ENCODE assay signal across 9 cellular contexts in genomic region chr9:89422151-89422918, GRCh38.
DNase-seq lines count a peak whose midpoint lies in the region; ATAC-seq lines count a peak whose summit lies in the region.
"Had no signal": no experiment of that assay in that cellular context is flagged by ENCODE, and none has a peak within 500 bp of the region (broad histone marks: within the 10 kb centered on the region; RNA-seq: fewer than 3 reads in every experiment).

No MANE protein-coding gene starts in this region.

- no peaks in the 10 kb centered on the region for H3K27me3 Mint-ChIP-seq in CD4-positive, CD25-positive, alpha-beta regulatory T cell
- H3K27me3 Mint-ChIP-seq in activated T-helper 17 cell treated with anti-CD3 and anti-CD28 coated beads, Interleukin-2, amount 50 U/mL, for 72 hours, result no peaks in the 10 kb centered on the region
- H3K27me3 Mint-ChIP-seq in naive thymus-derived CD8-positive, alpha-beta T cell, result no peaks in the 10 kb centered on the region

- H3K4me1 ChIP-seq in CD4-positive, CD25-positive, alpha-beta regulatory T cell (ENCODE audit: control insufficient read depth, insufficient read depth, low read length, poor library complexity, severe bottlenecking), result peaks cover 100% of the 10 kb centered on the region

- ATAC-seq in CD4-positive, CD25-positive, alpha-beta regulatory T cell (ENCODE audit: low read depth in 2 of 2), result peak; percentile 57 to 72
- ATAC-seq in activated T-helper 17 cell treated with anti-CD3 and anti-CD28 coated beads, Interleukin-2, amount 50 U/mL, for 72 hours (replicated peaks), result peak; percentile 61
- ATAC-seq in naive thymus-derived CD8-positive, alpha-beta T cell, result peak in 1 of 2 donors; percentile 19
- no peak for ATAC-seq in sciatic nerve
- ATAC-seq in HG03196 (IDR thresholded peaks at IDR 0.05; ENCODE audit: unreplicated experiment), result no peak
- ATAC-seq in left colon, result no peak

- H3K4me3 ChIP-seq in CD4-positive, CD25-positive, alpha-beta regulatory T cell (ENCODE audit: low read depth, low read length), result peak overlapping the region; percentile 49

- H3K27me3 ChIP-seq in CD4-positive, CD25-positive, alpha-beta regulatory T cell (ENCODE audit: control insufficient read depth, insufficient read depth, low read length), result no peaks in the 10 kb centered on the region

- peaks cover 24% of the 10 kb centered on the region for H3K36me3 Mint-ChIP-seq in CD4-positive, CD25-positive, alpha-beta regulatory T cell
- peaks cover 98% of the 10 kb centered on the region for H3K36me3 Mint-ChIP-seq in activated T-helper 17 cell treated with anti-CD3 and anti-CD28 coated beads, Interleukin-2, amount 50 U/mL, for 72 hours (ENCODE audit: low read depth)
- peaks cover 0 to 51% (median 3%) of the 10 kb centered on the region in 3 donors for H3K36me3 Mint-ChIP-seq in naive thymus-derived CD8-positive, alpha-beta T cell

- peak in 1 of 3 donors; percentile 82 for DNase-seq in CD4-positive, CD25-positive, alpha-beta regulatory T cell
- DNase-seq in MV-4-11 (lab: John Stamatoyannopoulos, UW) (peak; percentile 91), NCI-H69 (lab: John Stamatoyannopoulos, UW) (no peak), sciatic nerve (ENCODE audit: low spot score) (no peak), left colon (no peak)
- no peak for DNase-seq in naive thymus-derived CD8-positive, alpha-beta T cell
- DNase-seq: effector CD8-positive, alpha-beta T cell had no signal

- peaks cover 59 to 99% (median 78%) of the 10 kb centered on the region in 4 donors for H3K4me1 Mint-ChIP-seq in CD4-positive, CD25-positive, alpha-beta regulatory T cell
- peaks cover 85% of the 10 kb centered on the region for H3K4me1 Mint-ChIP-seq in activated T-helper 17 cell treated with anti-CD3 and anti-CD28 coated beads, Interleukin-2, amount 50 U/mL, for 72 hours
- peaks cover 69 to 99% (median 97%) of the 10 kb centered on the region in 4 donors for H3K4me1 Mint-ChIP-seq in naive thymus-derived CD8-positive, alpha-beta T cell

- H3K9me3 ChIP-seq in CD4-positive, CD25-positive, alpha-beta regulatory T cell (ENCODE audit: control insufficient read depth in 2 of 2, low read length in 2 of 2), result no peaks in the 10 kb centered on the region

- intact Hi-C loops in sciatic nerve (cut with DNase I), result no loop called here
- intact Hi-C loops in left colon (cut with DNase I, micrococcal nuclease), result no loop called here

- peak overlapping the region; percentile 44 to 95 (median 93) for H3K27ac Mint-ChIP-seq in CD4-positive, CD25-positive, alpha-beta regulatory T cell
- H3K27ac Mint-ChIP-seq in activated T-helper 17 cell treated with anti-CD3 and anti-CD28 coated beads, Interleukin-2, amount 50 U/mL, for 72 hours, result peak overlapping the region; percentile 100
- peak overlapping the region; percentile 15 to 98 (median 94) for H3K27ac Mint-ChIP-seq in naive thymus-derived CD8-positive, alpha-beta T cell

- H3K36me3 ChIP-seq in CD4-positive, CD25-positive, alpha-beta regulatory T cell (ENCODE audit: control insufficient read depth, insufficient read depth, low read length), result no peaks in the 10 kb centered on the region

- peaks cover 0 to 1% (median 0%) of the 10 kb centered on the region in 7 donors for H3K9me3 Mint-ChIP-seq in CD4-positive, CD25-positive, alpha-beta regulatory T cell
- H3K9me3 Mint-ChIP-seq in activated T-helper 17 cell treated with anti-CD3 and anti-CD28 coated beads, Interleukin-2, amount 50 U/mL, for 72 hours, result no peaks in the 10 kb centered on the region
- no peaks in the 10 kb centered on the region for H3K9me3 Mint-ChIP-seq in naive thymus-derived CD8-positive, alpha-beta T cell

- POLR2A ChIA-PET in naive thymus-derived CD8-positive, alpha-beta T cell (lab: Charles Lee), result interaction anchor here (1.1 kb wide), 1 partner anchor 117 kb away, joined by 3 read pairs; no protein-coding TSS in a partner anchor

- peak overlapping the region; percentile 91 for H3K27ac ChIP-seq in CD4-positive, CD25-positive, alpha-beta regulatory T cell (ENCODE audit: insufficient read depth, low read length, poor library complexity, severe bottlenecking)

- H3K4me3 Mint-ChIP-seq in CD4-positive, CD25-positive, alpha-beta regulatory T cell, result peak overlapping the region; percentile 18 to 87 (median 58)
- peak overlapping the region; percentile 92 for H3K4me3 Mint-ChIP-seq in activated T-helper 17 cell treated with anti-CD3 and anti-CD28 coated beads, Interleukin-2, amount 50 U/mL, for 72 hours
- H3K4me3 Mint-ChIP-seq in naive thymus-derived CD8-positive, alpha-beta T cell, result peak overlapping the region in 7 of 10 donors; percentile 4 to 77 (median 9)

Comparison
In these comparisons a context has a peak if more than half of its experiments do, and no peak if none do; other contexts are left out.
1. ATAC-seq: peak in CD4-positive, CD25-positive, alpha-beta regulatory T cell (2 of 2) and activated T-helper 17 cell treated with anti-CD3 and anti-CD28 coated beads, Interleukin-2, amount 50 U/mL, for 72 hours (single experiment); none in sciatic nerve (single experiment), HG03196 (single experiment) and left colon (single experiment).
2. H3K4me3 Mint-ChIP-seq: peak in every context shown above with its lines; median percentile 92 in activated T-helper 17 cell treated with anti-CD3 and anti-CD28 coated beads, Interleukin-2, amount 50 U/mL, for 72 hours; 58 in CD4-positive, CD25-positive, alpha-beta regulatory T cell; 9 in naive thymus-derived CD8-positive, alpha-beta T cell.
3. Peak in every context shown above with its lines, with median percentiles within 50 percentile points of each other: H3K27ac Mint-ChIP-seq.